9 cellular contexts compared by ENCODE assay signal in the genomic region with DNA sequence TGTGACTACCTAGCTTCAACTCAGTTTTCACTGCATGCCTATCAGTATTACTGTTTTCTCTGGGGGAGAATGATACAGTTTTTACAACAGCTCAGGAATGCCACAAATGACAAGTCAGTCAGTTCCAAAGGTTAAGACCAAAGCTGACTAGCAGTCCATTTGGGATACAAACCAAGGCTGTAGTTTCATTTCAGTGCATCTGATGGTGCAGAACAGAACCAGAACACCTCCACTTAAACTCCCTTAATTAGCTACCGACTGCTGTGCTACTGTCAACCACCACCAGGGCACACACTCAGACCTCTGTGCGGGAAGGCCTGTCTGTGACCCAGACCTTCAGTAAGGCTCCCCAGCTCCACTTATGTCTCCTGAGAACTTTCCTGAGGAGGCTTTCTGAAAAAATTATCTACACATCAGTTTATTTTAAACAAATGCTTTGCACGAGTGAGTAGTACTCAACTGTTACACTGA. TPM values are rescaled to one million over a fixed set of nuclear protein-coding genes. Genes with fewer than 3 reads are reported as not detected.
DNase-seq lines count a peak whose midpoint lies in the region; ATAC-seq and TF ChIP-seq lines count a peak whose summit lies in the region.
"Had no signal": no experiment of that assay in that cellular context is flagged by ENCODE, and none has a peak within 500 bp of the region (broad histone marks: within the 10 kb centered on the region; RNA-seq: fewer than 3 reads in every experiment).

No MANE protein-coding gene starts in this region.

- CTCF ChIA-PET in activated CD8-positive, alpha-beta T cell treated with anti-CD3 and anti-CD28 coated beads, Interleukin-2, amount 10 ng/mL, durations not matched to agents 7 days and 5 days (lab: Charles Lee), result interaction anchor here (0.8 to 4.0 kb wide), 20 partner anchors 9 to 60 kb away, joined by 3 to 35 read pairs (median 4); a partner anchor contains a TSS
- CTCF ChIA-PET in CD8-positive, alpha-beta memory T cell (lab: Charles Lee), result interaction anchor here (0.7 to 3.0 kb wide), 7 partner anchors 9 to 92 kb away, joined by 3 to 10 read pairs (median 4); no protein-coding TSS in a partner anchor

- H3K36me3 ChIP-seq in CD8-positive, alpha-beta memory T cell (ENCODE audit: insufficient read depth, low read length), result peaks cover 9% of the 10 kb centered on the region

- H3K27ac Mint-ChIP-seq in activated CD8-positive, alpha-beta T cell treated with anti-CD3 and anti-CD28 coated beads, Interleukin-2, amount 10 ng/mL, durations not matched to agents 7 days and 5 days, result no peak overlapping the region
- H3K27ac Mint-ChIP-seq in CD8-positive, alpha-beta memory T cell, result peak overlapping the region in 1 of 8 donors; percentile 33

- H3K9me3 ChIP-seq in CD8-positive, alpha-beta memory T cell (ENCODE audit: low read length), result no peaks in the 10 kb centered on the region

- H3K27me3 Mint-ChIP-seq in activated CD8-positive, alpha-beta T cell treated with anti-CD3 and anti-CD28 coated beads, Interleukin-2, amount 10 ng/mL, durations not matched to agents 7 days and 5 days (ENCODE audit: low read depth), result no peaks in the 10 kb centered on the region
- H3K27me3 Mint-ChIP-seq in CD8-positive, alpha-beta memory T cell, result no peaks in the 10 kb centered on the region
- H3K27me3 Mint-ChIP-seq: brain had no signal

- H3K9me3 Mint-ChIP-seq in activated CD8-positive, alpha-beta T cell treated with anti-CD3 and anti-CD28 coated beads, Interleukin-2, amount 10 ng/mL, durations not matched to agents 7 days and 5 days (ENCODE audit: insufficient read depth), result no peaks in the 10 kb centered on the region
- no peaks in the 10 kb centered on the region for H3K9me3 Mint-ChIP-seq in CD8-positive, alpha-beta memory T cell
- H3K9me3 Mint-ChIP-seq: brain had no signal

- POLR2A ChIA-PET in activated CD8-positive, alpha-beta T cell treated with anti-CD3 and anti-CD28 coated beads, Interleukin-2, amount 10 ng/mL, durations not matched to agents 7 days and 5 days (lab: Charles Lee), result interaction anchor here (0.6 to 1.3 kb wide), 5 partner anchors 10 to 43 kb away, joined by 3 to 5 read pairs (median 3); a partner anchor contains a TSS
- POLR2A ChIA-PET in CD8-positive, alpha-beta memory T cell (lab: Charles Lee), result no interaction called here

- no peaks in the 10 kb centered on the region for H3K4me1 Mint-ChIP-seq in activated CD8-positive, alpha-beta T cell treated with anti-CD3 and anti-CD28 coated beads, Interleukin-2, amount 10 ng/mL, durations not matched to agents 7 days and 5 days (ENCODE audit: low read depth)
- no peaks in the 10 kb centered on the region for H3K4me1 Mint-ChIP-seq in CD8-positive, alpha-beta memory T cell

- H3K4me3 Mint-ChIP-seq in activated CD8-positive, alpha-beta T cell treated with anti-CD3 and anti-CD28 coated beads, Interleukin-2, amount 10 ng/mL, durations not matched to agents 7 days and 5 days, result no peak overlapping the region
- no peak overlapping the region for H3K4me3 Mint-ChIP-seq in CD8-positive, alpha-beta memory T cell
- H3K4me3 Mint-ChIP-seq: brain had no signal

- H3K36me3 Mint-ChIP-seq in activated CD8-positive, alpha-beta T cell treated with anti-CD3 and anti-CD28 coated beads, Interleukin-2, amount 10 ng/mL, durations not matched to agents 7 days and 5 days (ENCODE audit: low read depth), result peaks cover 56% of the 10 kb centered on the region
- peaks cover 0 to 65% (median 10%) of the 10 kb centered on the region in 3 donors for H3K36me3 Mint-ChIP-seq in CD8-positive, alpha-beta memory T cell

- DNase-seq in AG10803 (ENCODE audit: low read depth) (peak; percentile 73), left lobe of liver (ENCODE audit: low spot score) (no peak), NCI-H2196 (lab: John Stamatoyannopoulos, UW; ENCODE audit: unreplicated experiment) (no peak)
- DNase-seq in activated CD8-positive, alpha-beta T cell treated with anti-CD3 and anti-CD28 coated beads, Interleukin-2, amount 10 ng/mL, durations not matched to agents 7 days and 5 days, result no peak
- no peak for DNase-seq in CD8-positive, alpha-beta memory T cell

- H3K4me1 ChIP-seq in CD8-positive, alpha-beta memory T cell (ENCODE audit: insufficient read depth, low read length), result no peaks in the 10 kb centered on the region

- ATAC-seq in activated CD8-positive, alpha-beta T cell treated with anti-CD3 and anti-CD28 coated beads, Interleukin-2, amount 10 ng/mL, durations not matched to agents 7 days and 5 days, result peak; percentile 77
- ATAC-seq in left lobe of liver (peak; percentile 36), HG03565 (IDR thresholded peaks at IDR 0.05; ENCODE audit: unreplicated experiment) (no peak), HG03095 (IDR thresholded peaks at IDR 0.05; ENCODE audit: unreplicated experiment) (no peak)

- H3K4me3 ChIP-seq in AG10803 (ENCODE audit: low read length) (no peak overlapping the region), GM12875 (ENCODE audit: low read depth, low read length) (no peak overlapping the region)
- H3K4me3 ChIP-seq in CD8-positive, alpha-beta memory T cell (ENCODE audit: low read length), result no peak overlapping the region

- H3K27ac ChIP-seq in CD8-positive, alpha-beta memory T cell (ENCODE audit: low read depth, low read length), result no peak overlapping the region

- TF ChIP-seq CTCF in AG10803 (conservative IDR thresholded peaks at IDR 0.05; ENCODE audit: low read length), result peak; percentile 51
- TF ChIP-seq CTCF in GM12875 (IDR thresholded peaks at IDR 0.05; ENCODE audit: borderline replicate concordance, insufficient read depth, low read depth, low read length), result peak; percentile 47

- no peaks in the 10 kb centered on the region for H3K27me3 ChIP-seq in CD8-positive, alpha-beta memory T cell (ENCODE audit: insufficient read depth, low read length, poor library complexity, severe bottlenecking)

RNA-seq across cellular contexts. Expression of a gene that starts 20.4 kb away (rescaled TPM):
- 10 to 100 TPM; 44.1 to 50.7 TPM for total RNA-seq in activated CD8-positive, alpha-beta T cell treated with anti-CD3 and anti-CD28 coated beads, Interleukin-2, amount 10 ng/mL, durations not matched to agents 7 days and 5 days
- total RNA-seq in left lobe of liver, result 150 TPM
- total RNA-seq in CD8-positive, alpha-beta memory T cell, result 10 to 100 TPM; 94.5 to 98.4 TPM
- polyA plus RNA-seq in CD8-positive, alpha-beta memory T cell, result 13.1 TPM

RNA-seq across cellular contexts. Expression of a gene that starts 30.9 kb away (rescaled TPM):
- 1 to 10 TPM; 5.1 to 5.5 TPM for total RNA-seq in activated CD8-positive, alpha-beta T cell treated with anti-CD3 and anti-CD28 coated beads, Interleukin-2, amount 10 ng/mL, durations not matched to agents 7 days and 5 days
- total RNA-seq in left lobe of liver, result 23.1 TPM
- 1 to 10 TPM; 7.6 to 8.3 TPM for total RNA-seq in CD8-positive, alpha-beta memory T cell
- polyA plus RNA-seq in CD8-positive, alpha-beta memory T cell, result 3.3 TPM

RNA-seq across cellular contexts. Expression of a gene that starts 32.8 kb away (rescaled TPM):
- 10 to 100 TPM; 68.2 to 70.3 TPM for total RNA-seq in activated CD8-positive, alpha-beta T cell treated with anti-CD3 and anti-CD28 coated beads, Interleukin-2, amount 10 ng/mL, durations not matched to agents 7 days and 5 days
- 8.2 TPM for total RNA-seq in left lobe of liver
- 10 to 100 TPM; 63.1 to 65.1 TPM for total RNA-seq in CD8-positive, alpha-beta memory T cell
- 21.1 TPM for polyA plus RNA-seq in CD8-positive, alpha-beta memory T cell

RNA-seq across cellular contexts. Expression of a gene that starts 39.0 kb away (rescaled TPM):
- 10 to 100 TPM; 33.3 to 34.2 TPM for total RNA-seq in activated CD8-positive, alpha-beta T cell treated with anti-CD3 and anti-CD28 coated beads, Interleukin-2, amount 10 ng/mL, durations not matched to agents 7 days and 5 days
- total RNA-seq in left lobe of liver, result 9.8 TPM
- total RNA-seq in CD8-positive, alpha-beta memory T cell, result 10 to 100 TPM; 43.3 to 45.2 TPM
- polyA plus RNA-seq in CD8-positive, alpha-beta memory T cell, result 26.5 TPM

Comparison
In these comparisons a context has a peak if more than half of its experiments do, and no peak if none do; other contexts are left out.
1. ATAC-seq: peak in activated CD8-positive, alpha-beta T cell treated with anti-CD3 and anti-CD28 coated beads, Interleukin-2, amount 10 ng/mL, durations not matched to agents 7 days and 5 days (single experiment) and left lobe of liver (single experiment); none in HG03565 (single experiment) and HG03095 (single experiment).